ENCODE assay signal across 8 cellular contexts in genomic region chr14:31208546-31209424, GRCh38. TPM values are rescaled to one million over a fixed set of nuclear protein-coding genes. Genes with fewer than 3 reads are reported as not detected.
DNase-seq lines count a peak whose midpoint lies in the region; ATAC-seq and TF ChIP-seq lines count a peak whose summit lies in the region.

No MANE protein-coding gene starts in this region.

- H3K27me3 Mint-ChIP-seq in activated T-helper 1 cell treated with anti-CD3 and anti-CD28 coated beads, Interleukin-12 subunit alpha, Interleukin-12 subunit beta, Interleukin-2, Interleukin-4 antibody, amounts not matched to agents 30 ng/mL and 10 ng/mL and 1 ng/mL, durations not matched to agents 14 hours and 24 hours and 36 hours (ENCODE audit: insufficient read depth): peaks cover 3% of the 10 kb centered on the region

- peak overlapping the region; percentile 65 for H3K9ac ChIP-seq in iPS-18a (ENCODE audit: low read length)

- H3K4me1 Mint-ChIP-seq in activated T-helper 1 cell treated with anti-CD3 and anti-CD28 coated beads, Interleukin-12 subunit alpha, Interleukin-12 subunit beta, Interleukin-2, Interleukin-4 antibody, amounts not matched to agents 30 ng/mL and 10 ng/mL and 1 ng/mL, durations not matched to agents 14 hours and 24 hours and 36 hours (ENCODE audit: low read depth): peaks cover 45% of the 10 kb centered on the region

- intact Hi-C loops in left ventricle myocardium inferior (cut with micrococcal nuclease): no loop called here
- intact Hi-C loops in left cardiac atrium (cut with DNase I): loop anchor here in 1 of 2 donors (2.0 to 10.0 kb wide), 2 partner anchors 20 to 116 kb away; no protein-coding TSS in a partner anchor
- intact Hi-C loops in activated T-helper 1 cell treated with anti-CD3 and anti-CD28 coated beads, Interleukin-12 subunit alpha, Interleukin-12 subunit beta, Interleukin-2, Interleukin-4 antibody, amounts not matched to agents 30 ng/mL and 10 ng/mL and 1 ng/mL, durations not matched to agents 14 hours and 24 hours and 36 hours (cut with micrococcal nuclease): loop anchor here (1.0 to 5.0 kb wide), 13 partner anchors 64 to 870 kb away; partner anchors contain the start of genes DTD2, HEATR5A, NUBPL and SCFD1

- no peaks in the 10 kb centered on the region for H3K9me3 Mint-ChIP-seq in activated T-helper 1 cell treated with anti-CD3 and anti-CD28 coated beads, Interleukin-12 subunit alpha, Interleukin-12 subunit beta, Interleukin-2, Interleukin-4 antibody, amounts not matched to agents 30 ng/mL and 10 ng/mL and 1 ng/mL, durations not matched to agents 14 hours and 24 hours and 36 hours

- peak overlapping the region; percentile 95 for H3K4me3 Mint-ChIP-seq in activated T-helper 1 cell treated with anti-CD3 and anti-CD28 coated beads, Interleukin-12 subunit alpha, Interleukin-12 subunit beta, Interleukin-2, Interleukin-4 antibody, amounts not matched to agents 30 ng/mL and 10 ng/mL and 1 ng/mL, durations not matched to agents 14 hours and 24 hours and 36 hours

- TF ChIP-seq CTCF in left ventricle myocardium inferior (IDR thresholded peaks at IDR 0.05; ENCODE audit: borderline replicate concordance): no peak

- H3K4me1 ChIP-seq in left ventricle myocardium inferior (peaks cover 44% of the 10 kb centered on the region), iPS-18a (ENCODE audit: control insufficient read depth, low read depth, low read length) (peaks cover 22% of the 10 kb centered on the region)

- DNase-seq in left ventricle myocardium inferior: no peak
- no peak for DNase-seq in left cardiac atrium
- DNase-seq in activated T-helper 1 cell treated with anti-CD3 and anti-CD28 coated beads, Interleukin-12 subunit alpha, Interleukin-12 subunit beta, Interleukin-2, Interleukin-4 antibody, amounts not matched to agents 30 ng/mL and 10 ng/mL and 1 ng/mL, durations not matched to agents 14 hours and 24 hours and 36 hours (ENCODE audit: low spot score): no peak
- peak; percentile 56 for DNase-seq in stimulated activated CD8-positive, alpha-beta memory T cell treated with anti-CD3 and anti-CD28 coated beads, Interleukin-4, amount 100 ng/mL, for 48 hours
- no peak for DNase-seq in NCI-H1930 (lab: John Stamatoyannopoulos, UW)
- no peak for DNase-seq in cerebellar nuclear complex (lab: John Stamatoyannopoulos, UW)

- peak overlapping the region; percentile 100 for H3K27ac Mint-ChIP-seq in activated T-helper 1 cell treated with anti-CD3 and anti-CD28 coated beads, Interleukin-12 subunit alpha, Interleukin-12 subunit beta, Interleukin-2, Interleukin-4 antibody, amounts not matched to agents 30 ng/mL and 10 ng/mL and 1 ng/mL, durations not matched to agents 14 hours and 24 hours and 36 hours

- H3K4me3 ChIP-seq in left ventricle myocardium inferior: peak overlapping the region; percentile 95
- peak overlapping the region; percentile 81 for H3K4me3 ChIP-seq in iPS-18a (ENCODE audit: low read length)

- peaks cover 8% of the 10 kb centered on the region for H3K36me3 ChIP-seq in left ventricle myocardium inferior
- peaks cover 8% of the 10 kb centered on the region for H3K36me3 ChIP-seq in iPS-18a (ENCODE audit: control insufficient read depth, low read depth, low read length)

- H3K9me3 ChIP-seq in left ventricle myocardium inferior (replicated peaks): no peaks in the 10 kb centered on the region
- no peaks in the 10 kb centered on the region for H3K9me3 ChIP-seq in iPS-18a (ENCODE audit: control insufficient read depth, low read depth, low read length)

- ATAC-seq in left cardiac atrium: no peak
- ATAC-seq in HG03460 (IDR thresholded peaks at IDR 0.05; ENCODE audit: unreplicated experiment): no peak

- H3K27me3 ChIP-seq in left ventricle myocardium inferior (ENCODE audit: low read depth): no peaks in the 10 kb centered on the region
- peaks cover 4% of the 10 kb centered on the region for H3K27me3 ChIP-seq in iPS-18a (ENCODE audit: control insufficient read depth, insufficient read depth, low read length)

- H3K27ac ChIP-seq in left ventricle myocardium inferior (replicated peaks) (peak overlapping the region; percentile 100), iPS-18a (ENCODE audit: low read length) (peak overlapping the region; percentile 80)

- peaks cover 11% of the 10 kb centered on the region for H3K36me3 Mint-ChIP-seq in activated T-helper 1 cell treated with anti-CD3 and anti-CD28 coated beads, Interleukin-12 subunit alpha, Interleukin-12 subunit beta, Interleukin-2, Interleukin-4 antibody, amounts not matched to agents 30 ng/mL and 10 ng/mL and 1 ng/mL, durations not matched to agents 14 hours and 24 hours and 36 hours (ENCODE audit: low read depth)

RNA-seq across cellular contexts. Expression of gene HECTD1, which starts 1.2 kb away (rescaled TPM):
- total RNA-seq in left ventricle myocardium inferior: 137 TPM
- total RNA-seq in left cardiac atrium: 100 to 1,000 TPM; 121 to 178 TPM
- total RNA-seq in activated T-helper 1 cell treated with anti-CD3 and anti-CD28 coated beads, Interleukin-12 subunit alpha, Interleukin-12 subunit beta, Interleukin-2, Interleukin-4 antibody, amounts not matched to agents 30 ng/mL and 10 ng/mL and 1 ng/mL, durations not matched to agents 14 hours and 24 hours and 36 hours: 118 and 127 TPM in 2 replicates
